Comparison of ENCODE assay signal across 23 cellular contexts in the genomic region with DNA sequence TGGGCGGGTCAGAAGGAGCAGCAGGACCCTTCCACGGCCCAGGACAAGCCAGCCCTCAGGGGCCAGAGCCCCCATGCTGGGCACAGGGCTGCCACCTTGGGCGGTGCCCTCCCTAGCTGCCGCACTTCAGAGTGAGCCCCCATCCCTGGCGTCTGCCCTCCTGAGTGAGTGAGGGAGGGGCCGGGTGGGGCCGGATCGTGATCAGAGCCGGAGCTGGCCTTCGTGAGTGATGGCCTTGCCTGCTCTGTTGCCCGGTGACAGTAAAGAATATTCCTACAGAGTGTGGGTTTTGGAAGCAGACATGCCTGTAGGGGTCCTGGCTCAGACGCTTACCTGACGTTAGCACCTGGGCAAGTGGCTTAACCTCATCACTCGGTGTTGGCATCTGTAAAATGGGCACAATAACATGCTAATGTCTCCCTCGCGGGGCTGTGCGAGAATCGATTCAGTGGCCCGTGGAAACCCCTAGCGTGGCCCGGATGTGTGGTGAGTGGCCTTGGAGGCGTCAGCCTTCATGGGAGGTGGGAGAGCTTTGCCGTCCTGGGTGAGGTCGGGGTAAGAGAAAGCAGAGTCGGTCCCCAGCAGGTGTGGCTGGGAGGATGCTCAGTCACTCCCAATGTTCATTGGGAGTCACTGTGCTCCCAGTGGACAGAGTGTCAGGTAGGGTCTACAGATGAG. TPM values are rescaled to one million over a fixed set of nuclear protein-coding genes. Genes with fewer than 3 reads are reported as not detected.
"Had no signal": no experiment of that assay in that cellular context is flagged by ENCODE, and none has a peak within 500 bp of the region (broad histone marks: within the 10 kb centered on the region; RNA-seq: fewer than 3 reads in every experiment).

No MANE protein-coding gene starts in this region.

- H3K4me3 ChIP-seq: MG63, SJCRH30 had no signal

- ATAC-seq: SK-N-SH treated with all-trans-retinoic acid at 6 μM for 48 hours had no signal

- DNase-seq: KG1, NCI-H1092, NCI-H1105 treated with DMSO at 0.1 percent for 48 hours, NCI-H1436, NCI-H187, NCI-H2029, NCI-H2081 treated with DMSO at 0.1 percent for 48 hours, NCI-H2171, NCI-H226, NCI-H446, NCI-H510A, NCI-H524 treated with DMSO at 0.1 percent for 48 hours, NCI-H774, SHP77 treated with DMSO at 0.1 percent for 48 hours, SJCRH30, T-helper 1 cell had no signal

- H3K27ac ChIP-seq: RWPE1, SJCRH30 had no signal

- H3K27me3 ChIP-seq: MG63, SJCRH30 had no signal

- H3K4me1 ChIP-seq: SJCRH30 had no signal

- H3K36me3 ChIP-seq: MG63, SJCRH30 had no signal

RNA-seq across cellular contexts. Expression of gene JPH3, which starts 26.1 kb away (rescaled TPM):
- total RNA-seq: HT-29, IMR-90, OCI-LY7, PC-3, SJCRH30 had no signal
